ENCODE assay signal across 10 cellular contexts in genomic region chr22:28911777-28912669, GRCh38. TPM values are rescaled to one million over a fixed set of nuclear protein-coding genes. Genes with fewer than 3 reads are reported as not detected.
A peak's percentile ranks its signal among the peaks of the same experiment; 100 is the strongest.
DNase-seq lines count a peak whose midpoint lies in the region; ATAC-seq and TF ChIP-seq lines count a peak whose summit lies in the region.
"Had no signal": no experiment of that assay in that cellular context is flagged by ENCODE, and none has a peak within 500 bp of the region (broad histone marks: within the 10 kb centered on the region; RNA-seq: fewer than 3 reads in every experiment).

No MANE protein-coding gene starts in this region.

- intact Hi-C loops in vagina (cut with DNase I) = no loop called here

- WGBS in esophagus, 2 donors = 36 to 37% methylated on average over 10 of the region's 10 CpGs

- peaks cover 5 to 10% of the 10 kb centered on the region in 2 donors for H3K4me1 ChIP-seq in esophagus (ENCODE audit: control insufficient read depth in 2 of 2, insufficient read depth in 2 of 2, low read length in 1 of 2)
- H3K4me1 ChIP-seq in vagina = peaks cover 54% of the 10 kb centered on the region

- peak; percentile 37 for DNase-seq in NCI-H82 (lab: John Stamatoyannopoulos, UW)
- no peak for DNase-seq in NCI-H82 treated with DMSO at 0.1 percent for 48 hours (lab: John Stamatoyannopoulos, UW; ENCODE audit: unreplicated experiment)
- DNase-seq in mucosa of gallbladder (ENCODE audit: low spot score) = peak; percentile 14
- DNase-seq in vagina (ENCODE audit: extremely low spot score in 2 of 2) = no peak
- DNase-seq in activated CD4-positive, alpha-beta T cell treated with anti-CD3 and anti-CD28 coated beads for 48 hours = no peak
- DNase-seq in COR-L47 (lab: John Stamatoyannopoulos, UW) = no peak
- DNase-seq: activated naive CD4-positive, alpha-beta T cell treated with anti-CD3 and anti-CD28 coated beads for 36 hours; NCI-H146 had no signal

- H3K27ac ChIP-seq in esophagus (ENCODE audit: low read depth in 2 of 2, low read length in 1 of 2) (peak overlapping the region; percentile 2 to 49), vagina (peak overlapping the region; percentile 64)

- H3K4me3 ChIP-seq in esophagus (ENCODE audit: low read depth in 1 of 2, low read length in 2 of 2) (no peak overlapping the region), vagina (no peak overlapping the region)

- no peak for TF ChIP-seq CTCF in vagina (IDR thresholded peaks at IDR 0.05)

- H3K36me3 ChIP-seq in esophagus (ENCODE audit: control insufficient read depth in 2 of 2, insufficient read depth in 2 of 2, low read length in 1 of 2) (no peaks in the 10 kb centered on the region), vagina (no peaks in the 10 kb centered on the region)

- ATAC-seq in HG02970 (IDR thresholded peaks at IDR 0.05; ENCODE audit: low FRiP score, unreplicated experiment) = no peak

- TF ChIP-seq POLR2A in vagina (IDR thresholded peaks at IDR 0.05) = no peak

- H3K27me3 ChIP-seq in esophagus (ENCODE audit: control insufficient read depth in 1 of 2, insufficient read depth in 2 of 2, low read length in 2 of 2) (no peaks in the 10 kb centered on the region), vagina (no peaks in the 10 kb centered on the region)

- H3K9me3 ChIP-seq in esophagus (ENCODE audit: control insufficient read depth in 2 of 2, insufficient read depth in 1 of 2, low read depth in 1 of 2, low read length in 1 of 2) (no peaks in the 10 kb centered on the region), vagina (no peaks in the 10 kb centered on the region)

RNA-seq across cellular contexts. Expression of gene ZNRF3, which starts 28.7 kb away (rescaled TPM):
- polyA plus RNA-seq in esophagus = 1 to 10 TPM; 1.6 to 2.8 TPM
- total RNA-seq in mucosa of gallbladder = 13.6 TPM
- total RNA-seq in vagina = 7.9 TPM

Comparison
In these comparisons a context has a peak if more than half of its experiments do, and no peak if none do; other contexts are left out.
1. DNase-seq: peak in NCI-H82 (single experiment) and mucosa of gallbladder (single experiment); none in NCI-H82 treated with DMSO at 0.1 percent for 48 hours (single experiment), vagina (0 of 2), activated CD4-positive, alpha-beta T cell treated with anti-CD3 and anti-CD28 coated beads for 48 hours (single experiment) and COR-L47 (single experiment).